In genomic region chr12:100940503-100940902, GRCh38 we compare ENCODE assay signal across 9 cellular contexts.
"Had no signal": no experiment of that assay in that cellular context is flagged by ENCODE, and none has a peak within 500 bp of the region (broad histone marks: within the 10 kb centered on the region; RNA-seq: fewer than 3 reads in every experiment).

No MANE protein-coding gene starts in this region.

- FAIRE-seq: HepG2, HTR-8/SVneo, K562 had no signal

- H3K4me3 ChIP-seq: K562 had no signal

- ATAC-seq: HepG2, K562 had no signal

- H3K4me2 ChIP-seq: KMS-11 had no signal

- DNase-seq: IMR-90, Karpas-422, KBM-7, KG1 had no signal

- H3K27ac ChIP-seq: HL-60, KMS-11 had no signal

- H3K9ac ChIP-seq: KMS-11 had no signal
